In the genomic region with DNA sequence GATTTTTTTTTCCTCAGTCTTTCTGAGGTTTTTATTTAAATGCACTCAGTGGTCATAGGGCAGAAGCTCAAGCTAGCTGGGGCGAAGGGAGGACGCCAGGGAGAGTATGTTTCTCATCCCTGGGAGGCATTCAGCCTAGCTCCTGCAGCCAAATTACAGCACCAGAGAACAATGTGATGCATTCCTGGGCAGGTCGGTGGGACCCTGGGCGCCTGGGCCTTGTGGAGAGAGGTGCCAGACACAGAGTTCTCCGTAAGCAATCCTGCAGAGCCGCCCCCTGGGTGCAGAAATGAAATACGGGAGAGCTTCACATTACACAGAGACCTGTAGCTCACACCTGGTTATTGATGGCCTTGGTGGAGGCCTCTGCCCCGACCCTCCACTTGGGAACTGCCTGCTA, we compare ENCODE assay signal across 17 cellular contexts. TPM values are rescaled to one million over a fixed set of nuclear protein-coding genes. Genes with fewer than 3 reads are reported as not detected.
A peak's percentile ranks its signal among the peaks of the same experiment; 100 is the strongest.
DNase-seq lines count a peak whose midpoint lies in the region; ATAC-seq lines count a peak whose summit lies in the region.
"Had no signal": no experiment of that assay in that cellular context is flagged by ENCODE, and none has a peak within 500 bp of the region (broad histone marks: within the 10 kb centered on the region; RNA-seq: fewer than 3 reads in every experiment).

No MANE protein-coding gene starts in this region.

- H4K8ac ChIP-seq in mesenchymal stem cell (ENCODE audit: low read length): no peak overlapping the region

- DNase-seq in Right ventricle myocardium inferior (ENCODE audit: missing footprints) (no peak), cardiac septum (ENCODE audit: low spot score) (no peak), cerebellar cortex (ENCODE audit: low spot score) (peak; percentile 61), mesenchymal stem cell (no peak), NCI-H2029 (lab: John Stamatoyannopoulos, UW) (no peak), C1 segment of cervical spinal cord (lab: John Stamatoyannopoulos, UW) (no peak), SW 1271 (lab: John Stamatoyannopoulos, UW) (no peak)
- DNase-seq: dermis blood vessel endothelial cell, naive B cell, NCI-H146, NCI-H69, SHP77 treated with DMSO at 0.1 percent for 48 hours had no signal

- H2AK5ac ChIP-seq in mesenchymal stem cell (ENCODE audit: low read length, severe bottlenecking): peak overlapping the region; percentile 77

- peak overlapping the region; percentile 18 to 37 for H2BK12ac ChIP-seq in mesenchymal stem cell (ENCODE audit: low read length in 2 of 2)

- peak; percentile 79 for ATAC-seq in Right ventricle myocardium inferior
- no peak for ATAC-seq in GM21619 (IDR thresholded peaks at IDR 0.05; ENCODE audit: unreplicated experiment)
- ATAC-seq: K562 had no signal

- H3K4ac ChIP-seq in mesenchymal stem cell (ENCODE audit: low read depth in 1 of 2, low read length in 2 of 2): peak overlapping the region in 1 of 2 experiments; percentile 49

- H3K4me1 ChIP-seq in mesenchymal stem cell (ENCODE audit: control insufficient read depth, insufficient read depth, low read depth, low read length): peaks cover 24% of the 10 kb centered on the region

- no peaks in the 10 kb centered on the region for H3K27me3 ChIP-seq in mesenchymal stem cell (ENCODE audit: control insufficient read depth in 1 of 2, insufficient read depth in 1 of 2, low read length in 2 of 2)

- H3K27ac ChIP-seq in mesenchymal stem cell (ENCODE audit: low read length, poor library complexity, severe bottlenecking): peak overlapping the region; percentile 90
- H3K27ac ChIP-seq: 22Rv1, skin epidermis, VCaP had no signal

- intact Hi-C loops in Right ventricle myocardium inferior (cut with DNase I) (no loop called here), cardiac septum (cut with DNase I) (loop anchor here (2.0 kb wide), 1 partner anchor 21 kb away; no protein-coding TSS in a partner anchor)

- H2BK5ac ChIP-seq in mesenchymal stem cell (ENCODE audit: low read depth, low read length, poor library complexity, severe bottlenecking): peak overlapping the region; percentile 68

- no peak overlapping the region for H3K4me3 ChIP-seq in mesenchymal stem cell (ENCODE audit: insufficient read depth in 1 of 2, low read depth in 1 of 2, low read length in 2 of 2)
- H3K4me3 ChIP-seq: K562, skin epidermis had no signal

- H3K9ac ChIP-seq in mesenchymal stem cell (ENCODE audit: low read length): no peak overlapping the region

- H3K18ac ChIP-seq in mesenchymal stem cell (ENCODE audit: low read depth in 1 of 2, low read length in 2 of 2): peak overlapping the region in 1 of 2 experiments; percentile 37

- H2BK15ac ChIP-seq in mesenchymal stem cell (ENCODE audit: low read depth, poor library complexity, severe bottlenecking): no peak overlapping the region

- no peak overlapping the region for H4K91ac ChIP-seq in mesenchymal stem cell (ENCODE audit: low read length)

- 44% methylated on average over 8 of the region's 8 CpGs for WGBS in mesenchymal stem cell

- H2AFZ ChIP-seq in mesenchymal stem cell (ENCODE audit: low read depth, low read length): no peak overlapping the region

- H3K9me3 ChIP-seq in mesenchymal stem cell (ENCODE audit: control insufficient read depth, low read length): no peaks in the 10 kb centered on the region

- H3K79me1 ChIP-seq in mesenchymal stem cell (replicated peaks; ENCODE audit: low read length, poor library complexity, severe bottlenecking): peaks cover 2% of the 10 kb centered on the region

- H3K23ac ChIP-seq in mesenchymal stem cell (ENCODE audit: low read length in 2 of 2): no peak overlapping the region

- no peak overlapping the region for H2BK120ac ChIP-seq in mesenchymal stem cell (ENCODE audit: low read depth, low read length)

- H3K4me2 ChIP-seq in mesenchymal stem cell (ENCODE audit: low read length, poor library complexity, severe bottlenecking): no peak overlapping the region

- peaks cover 12 to 33% of the 10 kb centered on the region in 2 experiments for H3K36me3 ChIP-seq in mesenchymal stem cell (ENCODE audit: control insufficient read depth in 1 of 2, insufficient read depth in 2 of 2, low read depth in 1 of 2, low read length in 2 of 2)

- H3K14ac ChIP-seq in mesenchymal stem cell (ENCODE audit: low read length in 2 of 2): no peak overlapping the region

RNA-seq across cellular contexts. Expression of a gene that starts 15.5 kb away (rescaled TPM):
- 1.5 TPM for total RNA-seq in Right ventricle myocardium inferior
- total RNA-seq in cardiac septum: 5.7 TPM
- 22.9 TPM for polyA plus RNA-seq in mesenchymal stem cell (2013, experiment 1 of 2)
- polyA plus RNA-seq in mesenchymal stem cell (2013, experiment 2 of 2): 22.8 TPM
